ENCODE assay signal across 10 cellular contexts in genomic region chrX:44253573-44253942, GRCh38.
A peak's percentile ranks its signal among the peaks of the same experiment; 100 is the strongest.
DNase-seq lines count a peak whose midpoint lies in the region; ATAC-seq and TF ChIP-seq lines count a peak whose summit lies in the region.
"Had no signal": no experiment of that assay in that cellular context is flagged by ENCODE, and none has a peak within 500 bp of the region (broad histone marks: within the 10 kb centered on the region; RNA-seq: fewer than 3 reads in every experiment).

No MANE protein-coding gene starts in this region.

- POLR2A ChIA-PET in HCT116 (lab: Charles Lee): no interaction called here

- H3K9me3 ChIP-seq in HCT116 (ENCODE audit: control insufficient read depth in 1 of 2, insufficient read depth in 1 of 2, low read depth in 1 of 2, low read length in 2 of 2) (no peaks in the 10 kb centered on the region), trophoblast cell (ENCODE audit: insufficient read depth, low read depth, low read length) (no peaks in the 10 kb centered on the region), HAP-1 (no peaks in the 10 kb centered on the region)

- intact Hi-C loops in HCT116 (cut with micrococcal nuclease): no loop called here

- no peak for TF ChIP-seq RAD21 in HCT116 (IDR thresholded peaks at IDR 0.05; ENCODE audit: low read depth)

- no peaks in the 10 kb centered on the region for H3K79me1 ChIP-seq in trophoblast cell (ENCODE audit: low read length)

- DNase-seq in HCT116 (ENCODE audit: low read depth, low spot score) (no peak), trophoblast cell (no peak), HAP-1 (ENCODE audit: low spot score in 2 of 2) (no peak), NCI-H187 treated with DMSO at 0.1 percent for 48 hours (lab: John Stamatoyannopoulos, UW) (no peak)
- DNase-seq: GOT3, NCI-H774 had no signal

- H4K20me1 ChIP-seq in HCT116 (ENCODE audit: insufficient read depth): no peaks in the 10 kb centered on the region

- no peaks in the 10 kb centered on the region for H3K27me3 Mint-ChIP-seq in activated naive CD8-positive, alpha-beta T cell
- H3K27me3 Mint-ChIP-seq: brain had no signal

- no peak overlapping the region for H2BK5ac ChIP-seq in trophoblast cell (ENCODE audit: low read depth, low read length, poor library complexity)

- peaks cover 24% of the 10 kb centered on the region for H3K36me3 Mint-ChIP-seq in activated naive CD8-positive, alpha-beta T cell
- H3K36me3 Mint-ChIP-seq: brain had no signal

- H3K27me3 ChIP-seq in HCT116 (ENCODE audit: insufficient read depth, low read length) (no peaks in the 10 kb centered on the region), trophoblast cell (ENCODE audit: insufficient read depth, low read length) (no peaks in the 10 kb centered on the region), HAP-1 (ENCODE audit: low read depth) (no peaks in the 10 kb centered on the region)

- H3K4me1 Mint-ChIP-seq in activated naive CD8-positive, alpha-beta T cell (ENCODE audit: low read depth): peaks cover 29% of the 10 kb centered on the region
- H3K4me1 Mint-ChIP-seq: brain had no signal

- H4K12ac ChIP-seq in trophoblast cell (ENCODE audit: low read depth, low read length): no peak overlapping the region

- H2AFZ ChIP-seq in HCT116 (ENCODE audit: low read depth, low read length, poor library complexity, severe bottlenecking): no peak overlapping the region
- no peak overlapping the region for H2AFZ ChIP-seq in trophoblast cell (ENCODE audit: insufficient read depth, low read length, poor library complexity)

- no peak overlapping the region for H3K23ac ChIP-seq in trophoblast cell (ENCODE audit: low read length)

- H3K4me1 ChIP-seq in HCT116 (ENCODE audit: control insufficient read depth in 1 of 2, insufficient read depth in 2 of 2, low read length in 2 of 2): peaks cover 0 to 4% of the 10 kb centered on the region in 2 experiments; a peak in 1 of 4 replicates
- peaks cover 0 to 3% of the 10 kb centered on the region in 2 experiments for H3K4me1 ChIP-seq in trophoblast cell (ENCODE audit: control insufficient read depth in 1 of 2, insufficient read depth in 2 of 2, low read length in 2 of 2)
- H3K4me1 ChIP-seq in HAP-1: peaks cover 5% of the 10 kb centered on the region

- WGBS in trophoblast cell (ENCODE audit: extremely low coverage, insufficient coverage, insufficient read length): no CpG with 5 or more reads among the region's 4 CpGs

- H3K36me3 ChIP-seq in HCT116 (ENCODE audit: control insufficient read depth in 1 of 2, insufficient read depth in 2 of 2, low read length in 2 of 2) (no peaks in the 10 kb centered on the region), trophoblast cell (ENCODE audit: control insufficient read depth in 1 of 2, insufficient read depth in 2 of 2, low read length in 2 of 2) (no peaks in the 10 kb centered on the region), HAP-1 (replicated peaks) (no peaks in the 10 kb centered on the region)

- peak overlapping the region; percentile 24 for H4K91ac ChIP-seq in trophoblast cell (ENCODE audit: low read depth, low read length)

- H3K4me3 Mint-ChIP-seq in activated naive CD8-positive, alpha-beta T cell: peak overlapping the region; percentile 59
- H3K4me3 Mint-ChIP-seq: brain had no signal

- CTCF ChIA-PET in HCT116 (lab: Charles Lee): interaction anchor here (2.4 kb wide), 1 partner anchor 9 kb away, joined by 9 read pairs; no protein-coding TSS in a partner anchor

- H2BK120ac ChIP-seq in trophoblast cell (ENCODE audit: insufficient read depth, low read length, poor library complexity): peak overlapping the region; percentile 51

- no peak overlapping the region for H3K18ac ChIP-seq in trophoblast cell (ENCODE audit: low read length)

- H3K14ac ChIP-seq in trophoblast cell (ENCODE audit: low read length): peak overlapping the region; percentile 61

- H3K27ac ChIP-seq in HCT116 (ENCODE audit: low read depth, low read length): no peak overlapping the region
- no peak overlapping the region for H3K27ac ChIP-seq in trophoblast cell (ENCODE audit: low read depth, low read length)

- no peaks in the 10 kb centered on the region for H3K9me2 ChIP-seq in HCT116 (ENCODE audit: insufficient read depth)

- H2BK12ac ChIP-seq in trophoblast cell (ENCODE audit: low read length): peak overlapping the region; percentile 40

- peaks cover 8% of the 10 kb centered on the region for H3K9me3 Mint-ChIP-seq in activated naive CD8-positive, alpha-beta T cell (ENCODE audit: low read depth)

- no peak overlapping the region for H2AK5ac ChIP-seq in trophoblast cell (ENCODE audit: low read length)

- no TSS peak for BruUV-seq in HCT116 (replicated peaks; lab: Mats Ljungman, UMichigan)

- H3K79me2 ChIP-seq in HCT116 (ENCODE audit: insufficient read depth, low read length) (no peaks in the 10 kb centered on the region), trophoblast cell (ENCODE audit: control insufficient read depth, insufficient read depth, low read length, poor library complexity) (no peaks in the 10 kb centered on the region)

- H3K4me3 ChIP-seq in HCT116 (replicated peaks in 1 of 2; ENCODE audit: low read depth in 1 of 2, low read length in 2 of 2): no peak overlapping the region
- no peak overlapping the region for H3K4me3 ChIP-seq in trophoblast cell (ENCODE audit: low read depth, low read length)
- H3K4me3 ChIP-seq in HAP-1: no peak overlapping the region

- no peak for TF ChIP-seq POLR2A in HCT116 (IDR thresholded peaks at IDR 0.05; ENCODE audit: borderline replicate concordance, extremely low read depth, insufficient read depth, insufficient read length)

- H3K4me2 ChIP-seq in HCT116 (ENCODE audit: low read length) (0 out of 2 replicates have a peak overlapping the region, but pooled peaks have one; percentile 23), trophoblast cell (ENCODE audit: low read length) (no peak overlapping the region)

- H4K8ac ChIP-seq in trophoblast cell (ENCODE audit: low read depth, low read length): peak overlapping the region; percentile 73

- H3K9ac ChIP-seq in HCT116 (ENCODE audit: low read length) (no peak overlapping the region), trophoblast cell (ENCODE audit: low read length) (no peak overlapping the region)

- no peak overlapping the region for H3K4ac ChIP-seq in trophoblast cell (ENCODE audit: low read depth, low read length)

- in situ Hi-C loops in HAP-1 (cut with MboI; ENCODE audit: low sequenced_read_pairs): no loop called here

- TF ChIP-seq CTCF in HCT116 (IDR thresholded peaks at IDR 0.05 in 2 of 3, conservative IDR thresholded peaks at IDR 0.05 in 1 of 3; ENCODE audit: borderline replicate concordance in 1 of 3, insufficient read depth in 1 of 3, low read depth in 2 of 3, low read length in 2 of 3): no peak

- H3K27ac Mint-ChIP-seq in activated naive CD8-positive, alpha-beta T cell: peak overlapping the region; percentile 73
- H3K27ac Mint-ChIP-seq: brain had no signal

- ATAC-seq in GM18868 (IDR thresholded peaks at IDR 0.05; ENCODE audit: unreplicated experiment) (peak; percentile 38), HCT116 (no peak), GM21529 (IDR thresholded peaks at IDR 0.05; ENCODE audit: unreplicated experiment) (no peak)

- RAD21 ChIA-PET in HCT116 (lab: Charles Lee; ENCODE audit: low non-redundant PET in 1 of 2, low total read pairs in 2 of 2, uncharacterized antibody in 2 of 2, unreplicated experiment in 2 of 2): no interaction called here

TF ChIP-seq in HCT116, 20 proteins besides CTCF, POLR2A, EP300 and RAD21:
- TF ChIP-seq SIN3A (IDR thresholded peaks at IDR 0.05; ENCODE audit: low read depth): no peak
TF ChIP-seq in HCT116: peak in this region for 0.
